21 cellular contexts compared by ENCODE assay signal in the genomic region with DNA sequence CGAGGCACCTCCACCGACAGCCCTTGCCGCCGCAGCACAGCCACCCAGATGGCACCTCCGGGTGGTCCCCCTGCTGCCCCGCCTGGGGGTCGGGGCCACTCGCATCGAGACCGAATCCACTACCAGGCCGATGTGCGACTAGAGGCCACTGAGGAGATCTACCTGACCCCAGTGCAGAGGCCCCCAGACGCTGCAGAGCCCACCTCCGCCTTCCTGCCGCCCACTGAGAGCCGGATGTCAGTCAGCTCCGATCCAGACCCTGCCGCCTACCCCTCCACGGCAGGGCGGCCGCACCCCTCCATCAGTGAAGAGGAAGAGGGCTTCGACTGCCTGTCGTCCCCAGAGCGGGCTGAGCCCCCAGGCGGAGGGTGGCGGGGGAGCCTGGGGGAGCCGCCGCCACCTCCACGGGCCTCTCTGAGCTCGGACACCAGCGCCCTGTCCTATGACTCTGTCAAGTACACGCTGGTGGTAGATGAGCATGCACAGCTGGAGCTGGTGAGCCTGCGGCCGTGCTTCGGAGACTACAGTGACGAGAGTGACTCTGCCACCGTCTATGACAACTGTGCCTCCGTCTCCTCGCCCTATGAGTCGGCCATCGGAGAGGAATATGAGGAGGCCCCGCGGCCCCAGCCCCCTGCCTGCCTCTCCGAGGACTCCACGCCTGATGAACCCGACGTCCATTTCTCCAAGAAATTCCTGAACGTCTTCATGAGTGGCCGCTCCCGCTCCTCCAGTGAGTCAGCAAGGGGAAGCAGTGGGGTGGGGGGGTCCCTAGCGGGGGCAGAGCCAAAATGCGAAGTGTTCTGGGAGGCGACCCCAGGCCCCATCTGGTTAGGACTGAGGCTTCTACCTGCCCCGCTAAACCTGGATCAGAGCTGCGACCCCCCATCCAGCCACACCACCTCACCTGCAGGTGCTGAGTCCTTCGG. TPM values are rescaled to one million over a fixed set of nuclear protein-coding genes. Genes with fewer than 3 reads are reported as not detected.
"Had no signal": no experiment of that assay in that cellular context is flagged by ENCODE, and none has a peak within 500 bp of the region (broad histone marks: within the 10 kb centered on the region; RNA-seq: fewer than 3 reads in every experiment).

No MANE protein-coding gene starts in this region.

- H3K27ac ChIP-seq: left ventricle myocardium inferior, lower lobe of right lung, parathyroid adenoma, prostate gland, right lobe of liver, thoracic aorta had no signal

- H3K4me3 ChIP-seq: left ventricle myocardium inferior, lower lobe of right lung, prostate gland, right lobe of liver, thoracic aorta had no signal

- H3K9me3 Mint-ChIP-seq: naive B cell; nephron; stimulated activated memory B cell treated with anti-CD40 and anti-IgM and Interleukin-4, amounts not matched to agents 10 μg/mL and 1 μg/mL and 100 μg/mL, for 72 hours; stimulated activated naive CD8-positive, alpha-beta T cell treated with anti-CD3 and anti-CD28 coated beads, Interleukin-15, Interleukin-2, amounts not matched to agents 100 ng/mL and 50 ng/mL, for 24 hours had no signal

- DNase-seq: cortex of kidney; effector memory CD4-positive, alpha-beta T cell; islet precursor cell; left cardiac atrium; left ventricle myocardium inferior; lower lobe of right lung; mesendoderm; naive B cell; right lobe of liver; stimulated activated CD4-positive, alpha-beta T cell treated with anti-CD3 and anti-CD28 coated beads, Interleukin-4, amount 100 ng/mL, for 1 hour; trophoblast cell had no signal

- H3K4me3 Mint-ChIP-seq: stimulated activated memory B cell treated with anti-CD40 and anti-IgM and Interleukin-4, amounts not matched to agents 10 μg/mL and 1 μg/mL and 100 μg/mL, for 72 hours; stimulated activated naive CD8-positive, alpha-beta T cell treated with anti-CD3 and anti-CD28 coated beads, Interleukin-15, Interleukin-2, amounts not matched to agents 100 ng/mL and 50 ng/mL, for 24 hours had no signal

- H3K27ac Mint-ChIP-seq: nephron; stimulated activated memory B cell treated with anti-CD40 and anti-IgM and Interleukin-4, amounts not matched to agents 10 μg/mL and 1 μg/mL and 100 μg/mL, for 72 hours; stimulated activated naive CD8-positive, alpha-beta T cell treated with anti-CD3 and anti-CD28 coated beads, Interleukin-15, Interleukin-2, amounts not matched to agents 100 ng/mL and 50 ng/mL, for 24 hours had no signal

- H3K36me3 Mint-ChIP-seq: naive B cell; stimulated activated memory B cell treated with anti-CD40 and anti-IgM and Interleukin-4, amounts not matched to agents 10 μg/mL and 1 μg/mL and 100 μg/mL, for 72 hours had no signal

- ATAC-seq: esophagus mucosa; left cardiac atrium; lower lobe of right lung; right lobe of liver; stimulated activated memory B cell treated with anti-CD40 and anti-IgM and Interleukin-4, amounts not matched to agents 10 μg/mL and 1 μg/mL and 100 μg/mL, for 72 hours had no signal

- H3K27me3 ChIP-seq: right lobe of liver had no signal

- H3K9me3 ChIP-seq: left ventricle myocardium inferior, lower lobe of right lung, prostate gland, right lobe of liver, thoracic aorta had no signal

- H3K36me3 ChIP-seq: lower lobe of right lung, prostate gland, right lobe of liver, thoracic aorta had no signal

RNA-seq across cellular contexts. Expression of a gene that starts 4.4 kb away (rescaled TPM):
- total RNA-seq: left ventricle myocardium inferior had no signal

RNA-seq across cellular contexts. Expression of a gene that starts 19.7 kb away (rescaled TPM):
- total RNA-seq: cerebellum, fibroblast of lung, glomerular endothelial cell, left ventricle myocardium inferior had no signal
